Comparison of ENCODE assay signal across 31 cellular contexts in the genomic region with DNA sequence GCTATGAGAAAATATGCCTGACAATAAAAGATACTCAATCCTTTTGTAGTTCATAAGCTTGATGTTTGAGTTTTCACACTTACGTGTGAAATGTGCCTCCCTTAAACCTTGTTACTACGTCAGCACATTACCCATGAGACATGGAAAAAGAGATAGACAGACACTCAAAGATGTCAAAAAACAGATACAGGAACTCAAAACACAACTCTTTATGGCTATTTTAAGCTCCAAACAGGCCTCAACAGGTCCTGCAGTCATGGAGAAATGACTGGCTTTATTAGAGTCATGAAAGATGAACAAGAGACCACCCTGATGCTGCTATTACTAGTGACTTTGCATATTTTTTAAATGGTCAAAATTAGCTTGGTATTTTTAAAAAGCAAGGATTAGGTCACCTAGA.
"Had no signal": no experiment of that assay in that cellular context is flagged by ENCODE, and none has a peak within 500 bp of the region (broad histone marks: within the 10 kb centered on the region; RNA-seq: fewer than 3 reads in every experiment).

No MANE protein-coding gene starts in this region.

- H3K4me3 ChIP-seq: ascending aorta, esophagus squamous epithelium, gastroesophageal sphincter had no signal

- H3K9me3 ChIP-seq: ascending aorta, esophagus squamous epithelium, gastroesophageal sphincter had no signal

- H3K36me3 ChIP-seq: ascending aorta, esophagus squamous epithelium, gastroesophageal sphincter had no signal

- H3K36me3 Mint-ChIP-seq: activated CD4-positive, alpha-beta memory T cell treated with anti-CD3 and anti-CD28 coated beads for 36 hours; activated CD8-positive, alpha-beta memory T cell treated with anti-CD3 and anti-CD28 coated beads, Interleukin-2, amount 10 ng/mL, durations not matched to agents 7 days and 5 days; activated naive CD4-positive, alpha-beta T cell treated with anti-CD3 and anti-CD28 coated beads, Interleukin-2, amount 50 U/mL, for 72 hours; brain had no signal

- DNase-seq: activated CD4-positive, alpha-beta memory T cell treated with anti-CD3 and anti-CD28 coated beads for 36 hours; activated CD4-positive, alpha-beta T cell treated with anti-CD3 and anti-CD28 coated beads for 36 hours; activated CD4-positive, alpha-beta T cell treated with anti-CD3 and anti-CD28 coated beads, Interleukin-2, amount 10 ng/mL, durations not matched to agents 24 days and 14 days; activated CD4-positive, CD25-positive, alpha-beta regulatory T cell; activated CD4-positive, CD25-positive, alpha-beta regulatory T cell treated with anti-CD3 and anti-CD28 coated beads, Interleukin-2, amount 50 U/mL, for 72 hours; activated CD8-positive, alpha-beta memory T cell treated with anti-CD3 and anti-CD28 coated beads, Interleukin-2, amount 10 ng/mL, durations not matched to agents 7 days and 5 days; activated CD8-positive, alpha-beta memory T cell treated with anti-CD3 and anti-CD28 coated beads, Interleukin-2, amount 50 U/mL, for 4 hours; activated CD8-positive, alpha-beta T cell treated with anti-CD3 and anti-CD28 coated beads, Interleukin-2, amount 10 ng/mL, durations not matched to agents 7 days and 5 days; activated effector memory CD4-positive, alpha-beta T cell treated with anti-CD3 and anti-CD28 coated beads, Interleukin-2, amount 50 U/mL, for 16 hours; activated naive CD4-positive, alpha-beta T cell treated with anti-CD3 and anti-CD28 coated beads for 36 hours; activated naive CD8-positive, alpha-beta T cell treated with anti-CD3 and anti-CD28 coated beads, Interleukin-2, amount 10 ng/mL, durations not matched to agents 7 days and 5 days; activated T-cell treated with anti-CD3 and anti-CD28 coated beads, Interleukin-2, amount 50 U/mL, for 1 hour; activated T-cell treated with anti-CD3 and anti-CD28 coated beads, Interleukin-2, amount 50 U/mL, for 48 hours; caudate nucleus; cortex of kidney; dermis blood vessel endothelial cell; effector CD4-positive, alpha-beta T cell; effector memory CD8-positive, alpha-beta T cell; esophagus squamous epithelium; foreskin melanocyte; T-helper 2 cell had no signal

- H3K27me3 ChIP-seq: ascending aorta, esophagus squamous epithelium, gastroesophageal sphincter had no signal

- H3K9me3 Mint-ChIP-seq: activated CD4-positive, alpha-beta memory T cell treated with anti-CD3 and anti-CD28 coated beads for 36 hours; activated naive CD4-positive, alpha-beta T cell treated with anti-CD3 and anti-CD28 coated beads for 36 hours; activated naive CD4-positive, alpha-beta T cell treated with anti-CD3 and anti-CD28 coated beads, Interleukin-2, amount 50 U/mL, for 72 hours; activated naive CD8-positive, alpha-beta T cell treated with anti-CD3 and anti-CD28 coated beads, Interleukin-2, amount 10 ng/mL, durations not matched to agents 7 days and 5 days; activated T-helper 1 cell treated with anti-CD3 and anti-CD28 coated beads, Interleukin-12 subunit alpha, Interleukin-12 subunit beta, Interleukin-2, Interleukin-4 antibody, amounts not matched to agents 30 ng/mL and 10 ng/mL and 1 ng/mL, durations not matched to agents 14 hours and 24 hours and 36 hours; activated T-helper 2 cell treated with anti-CD3 and anti-CD28 coated beads, Interferon-gamma antibody, Interleukin-2, Interleukin-4, amounts not matched to agents 10 μg/mL and 5 μg/mL and 100 μg/mL, durations not matched to agents 14 hours and 24 hours and 36 hours; effector memory CD8-positive, alpha-beta T cell had no signal

- FAIRE-seq: colon, endometrium, endothelial cell of umbilical vein had no signal

- ATAC-seq: activated CD4-positive, alpha-beta T cell treated with anti-CD3 and anti-CD28 coated beads for 36 hours; activated CD8-positive, alpha-beta memory T cell treated with anti-CD3 and anti-CD28 coated beads, Interleukin-2, amount 10 ng/mL, durations not matched to agents 7 days and 5 days; activated CD8-positive, alpha-beta T cell treated with anti-CD3 and anti-CD28 coated beads, Interleukin-2, amount 10 ng/mL, durations not matched to agents 7 days and 5 days; activated naive CD4-positive, alpha-beta T cell treated with anti-CD3 and anti-CD28 coated beads, Interleukin-2, amount 50 U/mL, for 72 hours; effector memory CD8-positive, alpha-beta T cell; gastroesophageal sphincter had no signal

- H3K27ac Mint-ChIP-seq: activated CD4-positive, alpha-beta memory T cell treated with anti-CD3 and anti-CD28 coated beads for 36 hours; activated CD4-positive, alpha-beta T cell treated with anti-CD3 and anti-CD28 coated beads for 36 hours; activated CD4-positive, alpha-beta T cell treated with anti-CD3 and anti-CD28 coated beads, Interleukin-2, amount 10 ng/mL, durations not matched to agents 24 days and 14 days; activated CD8-positive, alpha-beta memory T cell treated with anti-CD3 and anti-CD28 coated beads, Interleukin-2, amount 10 ng/mL, durations not matched to agents 7 days and 5 days; activated CD8-positive, alpha-beta T cell treated with anti-CD3 and anti-CD28 coated beads, Interleukin-2, amount 10 ng/mL, durations not matched to agents 7 days and 5 days; activated naive CD4-positive, alpha-beta T cell treated with anti-CD3 and anti-CD28 coated beads for 36 hours; activated naive CD4-positive, alpha-beta T cell treated with anti-CD3 and anti-CD28 coated beads, Interleukin-2, amount 50 U/mL, for 72 hours; activated naive CD8-positive, alpha-beta T cell treated with anti-CD3 and anti-CD28 coated beads, Interleukin-2, amount 10 ng/mL, durations not matched to agents 7 days and 5 days; activated T-helper 1 cell treated with anti-CD3 and anti-CD28 coated beads, Interleukin-12 subunit alpha, Interleukin-12 subunit beta, Interleukin-2, Interleukin-4 antibody, amounts not matched to agents 30 ng/mL and 10 ng/mL and 1 ng/mL, durations not matched to agents 14 hours and 24 hours and 36 hours; activated T-helper 2 cell treated with anti-CD3 and anti-CD28 coated beads, Interferon-gamma antibody, Interleukin-2, Interleukin-4, amounts not matched to agents 10 μg/mL and 5 μg/mL and 100 μg/mL, durations not matched to agents 14 hours and 24 hours and 36 hours had no signal

- H3K4me3 Mint-ChIP-seq: activated CD4-positive, alpha-beta memory T cell treated with anti-CD3 and anti-CD28 coated beads for 36 hours; activated CD4-positive, alpha-beta T cell treated with anti-CD3 and anti-CD28 coated beads for 36 hours; activated CD4-positive, alpha-beta T cell treated with anti-CD3 and anti-CD28 coated beads, Interleukin-2, amount 10 ng/mL, durations not matched to agents 24 days and 14 days; activated CD8-positive, alpha-beta memory T cell treated with anti-CD3 and anti-CD28 coated beads, Interleukin-2, amount 10 ng/mL, durations not matched to agents 7 days and 5 days; activated CD8-positive, alpha-beta T cell treated with anti-CD3 and anti-CD28 coated beads, Interleukin-2, amount 10 ng/mL, durations not matched to agents 7 days and 5 days; activated naive CD4-positive, alpha-beta T cell treated with anti-CD3 and anti-CD28 coated beads for 36 hours; activated naive CD8-positive, alpha-beta T cell treated with anti-CD3 and anti-CD28 coated beads, Interleukin-2, amount 10 ng/mL, durations not matched to agents 7 days and 5 days; activated T-helper 1 cell treated with anti-CD3 and anti-CD28 coated beads, Interleukin-12 subunit alpha, Interleukin-12 subunit beta, Interleukin-2, Interleukin-4 antibody, amounts not matched to agents 30 ng/mL and 10 ng/mL and 1 ng/mL, durations not matched to agents 14 hours and 24 hours and 36 hours; brain; effector memory CD8-positive, alpha-beta T cell had no signal

- H3K27me3 Mint-ChIP-seq: activated CD4-positive, alpha-beta T cell treated with anti-CD3 and anti-CD28 coated beads for 36 hours had no signal

- H3K27ac ChIP-seq: ascending aorta, epithelial cell of prostate, esophagus squamous epithelium, gastroesophageal sphincter had no signal

- H3K4me1 ChIP-seq: ascending aorta had no signal
